Comparison of ENCODE assay signal across 10 cellular contexts in genomic region chr2:238938460-238939055, GRCh38.
DNase-seq lines count a peak whose midpoint lies in the region; ATAC-seq, FAIRE-seq and TF ChIP-seq lines count a peak whose summit lies in the region.
"Had no signal": no experiment of that assay in that cellular context is flagged by ENCODE, and none has a peak within 500 bp of the region (broad histone marks: within the 10 kb centered on the region; RNA-seq: fewer than 3 reads in every experiment).

No MANE protein-coding gene starts in this region.

- 0 out of 2 replicates have a peak overlapping the region, but pooled peaks have one; percentile 18 for H2AFZ ChIP-seq in GM23248

- H3K9me2 ChIP-seq in GM23248 (ENCODE audit: insufficient read depth): no peaks in the 10 kb centered on the region

- H3K4me1 ChIP-seq in GM23248 (ENCODE audit: insufficient read depth) (peaks cover 32% of the 10 kb centered on the region), body of pancreas (no peaks in the 10 kb centered on the region), kidney (ENCODE audit: control insufficient read depth in 1 of 2, insufficient read depth in 1 of 2, low read depth in 1 of 2, low read length in 2 of 2) (peaks cover 0 to 2% of the 10 kb centered on the region in 2 donors), subcutaneous abdominal adipose tissue (ENCODE audit: control insufficient read depth in 5 of 5, insufficient read depth in 5 of 5, low read length in 5 of 5) (peaks cover 8 to 21% (median 20%) of the 10 kb centered on the region in 5 donors)

- no peak for TF ChIP-seq CTCF in body of pancreas (IDR thresholded peaks at IDR 0.05)
- no peak for TF ChIP-seq CTCF in kidney (IDR thresholded peaks at IDR 0.05; ENCODE audit: borderline replicate concordance, extremely low read depth, insufficient read depth)

- ATAC-seq in body of pancreas (peak; percentile 69), HG03280 (IDR thresholded peaks at IDR 0.05; ENCODE audit: unreplicated experiment) (no peak)

- no peaks in the 10 kb centered on the region for H3K9me3 ChIP-seq in GM23248 (ENCODE audit: low read depth)
- peaks cover 0 to 7% (median 0%) of the 10 kb centered on the region in 3 donors for H3K9me3 ChIP-seq in body of pancreas
- peaks cover 0 to 5% of the 10 kb centered on the region in 2 donors for H3K9me3 ChIP-seq in kidney (ENCODE audit: control insufficient read depth in 1 of 2, low read length in 2 of 2)
- no peaks in the 10 kb centered on the region for H3K9me3 ChIP-seq in subcutaneous abdominal adipose tissue (ENCODE audit: control insufficient read depth in 5 of 5, low read length in 5 of 5)

- no peak for TF ChIP-seq POLR2A in body of pancreas (IDR thresholded peaks at IDR 0.05)

- WGBS in GM23248 (ENCODE audit: low coverage in 1 of 2, low lambda C conversion rate in 2 of 2, missing lambda C conversion rate in 2 of 2), 2 experiments: 1 to 2% methylated on average over 20 of the region's 20 CpGs
- 71 to 72% methylated on average over 14 to 20 of the region's 20 CpGs for WGBS in body of pancreas, 2 donors

- DNase-seq in GM23248 (peak; percentile 99), body of pancreas (peak; percentile 42 to 62 (median 58)), kidney (peak; percentile 93), MV-4-11 (lab: John Stamatoyannopoulos, UW) (no peak), HuH-7.5 (ENCODE audit: low spot score) (no peak), DMS53 treated with DMSO at 0.1 percent for 48 hours (lab: John Stamatoyannopoulos, UW; ENCODE audit: unreplicated experiment) (no peak)
- DNase-seq: effector memory CD4-positive, alpha-beta T cell had no signal

- H3K4me2 ChIP-seq in GM23248 (ENCODE audit: unreplicated experiment): peak overlapping the region; percentile 58

- H3K27ac ChIP-seq in GM23248: peak overlapping the region; percentile 88
- peak overlapping the region in 1 of 4 donors; percentile 5 for H3K27ac ChIP-seq in body of pancreas
- peak overlapping the region in 1 of 2 donors; percentile 37 for H3K27ac ChIP-seq in kidney (ENCODE audit: low read depth in 2 of 2, low read length in 2 of 2)
- H3K27ac ChIP-seq in subcutaneous abdominal adipose tissue (ENCODE audit: low read depth, low read length): peak overlapping the region; percentile 65

- in situ Hi-C loops in GM23248 (cut with MboI): no loop called here

- no peaks in the 10 kb centered on the region for H4K20me1 ChIP-seq in GM23248 (ENCODE audit: insufficient read depth)

- H3K27me3 ChIP-seq in GM23248 (replicated peaks; ENCODE audit: insufficient read depth): no peaks in the 10 kb centered on the region
- no peaks in the 10 kb centered on the region for H3K27me3 ChIP-seq in body of pancreas
- peaks cover 0 to 2% (median 0%) of the 10 kb centered on the region in 5 donors for H3K27me3 ChIP-seq in subcutaneous abdominal adipose tissue (ENCODE audit: control insufficient read depth in 5 of 5, insufficient read depth in 4 of 5, low read length in 5 of 5)

- peaks cover 20% of the 10 kb centered on the region for H3F3A ChIP-seq in GM23248 (ENCODE audit: insufficient read depth)

- H3K4me3 ChIP-seq in GM23248 (no peak overlapping the region), body of pancreas (no peak overlapping the region), kidney (ENCODE audit: low read length in 2 of 2) (no peak overlapping the region), subcutaneous abdominal adipose tissue (ENCODE audit: low read depth in 1 of 5, low read length in 5 of 5) (peak overlapping the region in 2 of 5 donors; percentile 3 to 14)

- intact Hi-C loops in body of pancreas (cut with DNase I): no loop called here
- intact Hi-C loops in kidney (cut with DNase I): no loop called here

- H3K36me3 ChIP-seq in GM23248 (ENCODE audit: low read depth): no peaks in the 10 kb centered on the region
- H3K36me3 ChIP-seq in body of pancreas (replicated peaks in 1 of 2; ENCODE audit: insufficient read depth in 1 of 2, low read depth in 2 of 2): no peaks in the 10 kb centered on the region
- H3K36me3 ChIP-seq in kidney (ENCODE audit: control insufficient read depth in 1 of 2, insufficient read depth in 2 of 2, low read length in 2 of 2): no peaks in the 10 kb centered on the region
- no peaks in the 10 kb centered on the region for H3K36me3 ChIP-seq in subcutaneous abdominal adipose tissue (ENCODE audit: control insufficient read depth in 5 of 5, insufficient read depth in 5 of 5, low read length in 5 of 5)

- H3K9ac ChIP-seq in GM23248: peak overlapping the region; percentile 64
- no peak overlapping the region for H3K9ac ChIP-seq in kidney (ENCODE audit: low read length in 2 of 2)
- H3K9ac ChIP-seq in subcutaneous abdominal adipose tissue (ENCODE audit: low read length in 5 of 5): peak overlapping the region in 1 of 5 donors; percentile 35

- FAIRE-seq in kidney (lab: Jason Lieb, UNC): no peak
- FAIRE-seq: TTC549 had no signal

- H3K79me2 ChIP-seq in GM23248 (ENCODE audit: insufficient read depth): 0 out of 2 replicates have a peak, but pooled peaks cover 1% of the 10 kb centered on the region

Comparison
In these comparisons a context has a peak if more than half of its experiments do, and no peak if none do; other contexts are left out.
1. DNase-seq: peak in GM23248 (single experiment), body of pancreas (4 of 4) and kidney (single experiment); none in MV-4-11 (single experiment), HuH-7.5 (single experiment) and DMS53 treated with DMSO at 0.1 percent for 48 hours (single experiment).